17 cellular contexts compared by ENCODE assay signal in genomic region chr6:21792177-21792576, GRCh38.
"Had no signal": no experiment of that assay in that cellular context is flagged by ENCODE, and none has a peak within 500 bp of the region (broad histone marks: within the 10 kb centered on the region; RNA-seq: fewer than 3 reads in every experiment).

No MANE protein-coding gene starts in this region.

- ATAC-seq: HepG2 had no signal

- H3K9ac ChIP-seq: KMS-11 had no signal

- H3K4me2 ChIP-seq: KMS-11 had no signal

- H3K27ac ChIP-seq: KMS-11, RWPE1 had no signal

- DNase-seq: Kasumi-1, MM.1S, NCI-H1092 treated with DMSO at 0.1 percent for 48 hours, NCI-H1436, NCI-H187, NCI-H2029, NCI-H2081 treated with DMSO at 0.1 percent for 48 hours, NCI-H2171, NCI-H446, NCI-H510A, NCI-H524 treated with DMSO at 0.1 percent for 48 hours, NCI-H69, NCI-H774, SHP77 had no signal
